8 cellular contexts compared by ENCODE assay signal in the genomic region with DNA sequence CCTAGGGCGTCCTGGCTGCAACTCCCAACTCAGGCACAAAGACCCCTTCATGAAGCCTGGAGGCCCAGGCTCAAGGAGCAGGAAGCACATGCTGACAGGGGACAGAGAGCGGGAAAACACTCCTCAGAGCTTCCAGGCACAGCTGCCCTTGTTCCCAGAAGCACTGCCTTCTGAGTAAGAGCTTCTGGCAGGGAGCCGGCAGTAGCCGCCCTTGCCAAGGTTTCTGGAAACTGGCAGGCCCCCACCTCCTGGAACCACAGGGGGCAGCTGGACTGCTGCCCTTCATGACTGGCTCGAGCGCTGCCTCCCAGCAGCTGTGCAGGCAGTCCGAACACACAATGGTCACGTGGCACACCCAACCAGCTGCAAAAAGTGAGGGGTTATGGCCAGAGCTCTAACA. TPM values are rescaled to one million over a fixed set of nuclear protein-coding genes. Genes with fewer than 3 reads are reported as not detected.
DNase-seq lines count a peak whose midpoint lies in the region; ATAC-seq and TF ChIP-seq lines count a peak whose summit lies in the region.

No MANE protein-coding gene starts in this region.

- H3K36me3 Mint-ChIP-seq in activated T-helper 17 cell treated with anti-CD3 and anti-CD28 coated beads, Interleukin-2, amount 50 U/mL, for 72 hours (ENCODE audit: low read depth): peaks cover 97% of the 10 kb centered on the region
- H3K36me3 Mint-ChIP-seq in endodermal cell (ENCODE audit: low read depth): peaks cover 78% of the 10 kb centered on the region

- no peak for TF ChIP-seq POLR2A in body of pancreas (IDR thresholded peaks at IDR 0.05)

- H3K4me1 ChIP-seq in body of pancreas (peaks cover 85% of the 10 kb centered on the region), stomach smooth muscle (ENCODE audit: control insufficient read depth, insufficient read depth, low read length) (peaks cover 51% of the 10 kb centered on the region), endodermal cell (ENCODE audit: control insufficient read depth, insufficient read depth, low read length) (no peaks in the 10 kb centered on the region)

- H3K4me3 Mint-ChIP-seq in activated T-helper 17 cell treated with anti-CD3 and anti-CD28 coated beads, Interleukin-2, amount 50 U/mL, for 72 hours: no peak overlapping the region
- no peak overlapping the region for H3K4me3 Mint-ChIP-seq in endodermal cell

- H3K9ac ChIP-seq in stomach smooth muscle (ENCODE audit: low read length in 2 of 2) (peak overlapping the region in 1 of 2 donors; percentile 74), endodermal cell (ENCODE audit: extremely low read depth, low read length, poor library complexity, severe bottlenecking) (no peak overlapping the region)

- intact Hi-C loops in body of pancreas (cut with DNase I): loop anchor here (10.0 kb wide), 1 partner anchor 109 kb away; a partner anchor contains a TSS

- no peak overlapping the region for H3K27ac Mint-ChIP-seq in activated T-helper 17 cell treated with anti-CD3 and anti-CD28 coated beads, Interleukin-2, amount 50 U/mL, for 72 hours
- no peak overlapping the region for H3K27ac Mint-ChIP-seq in endodermal cell

- H3K9me3 ChIP-seq in body of pancreas (no peaks in the 10 kb centered on the region), stomach smooth muscle (ENCODE audit: control insufficient read depth in 2 of 2, low read length in 2 of 2) (no peaks in the 10 kb centered on the region), endodermal cell (ENCODE audit: control insufficient read depth, low read length) (no peaks in the 10 kb centered on the region)

- H3K27me3 ChIP-seq in body of pancreas (no peaks in the 10 kb centered on the region), stomach smooth muscle (ENCODE audit: control insufficient read depth in 1 of 2, insufficient read depth in 2 of 2, low read length in 2 of 2) (no peaks in the 10 kb centered on the region), endodermal cell (ENCODE audit: control insufficient read depth, insufficient read depth, low read length, poor library complexity, severe bottlenecking) (no peaks in the 10 kb centered on the region)

- peak overlapping the region; percentile 77 to 91 (median 84) for H3K27ac ChIP-seq in body of pancreas
- H3K27ac ChIP-seq in stomach smooth muscle (ENCODE audit: low read length): peak overlapping the region; percentile 80
- no peak overlapping the region for H3K27ac ChIP-seq in endodermal cell (ENCODE audit: low read depth, low read length)

- peaks cover 0 to 8% of the 10 kb centered on the region in 2 donors for H3K36me3 ChIP-seq in body of pancreas (replicated peaks in 1 of 2; ENCODE audit: insufficient read depth in 1 of 2, low read depth in 2 of 2)
- peaks cover 23 to 56% of the 10 kb centered on the region in 2 donors for H3K36me3 ChIP-seq in stomach smooth muscle (ENCODE audit: control insufficient read depth in 2 of 2, insufficient read depth in 2 of 2, low read length in 2 of 2)
- H3K36me3 ChIP-seq in endodermal cell (ENCODE audit: control insufficient read depth, insufficient read depth, low read length): peaks cover 96% of the 10 kb centered on the region

- no peaks in the 10 kb centered on the region for H3K27me3 Mint-ChIP-seq in activated T-helper 17 cell treated with anti-CD3 and anti-CD28 coated beads, Interleukin-2, amount 50 U/mL, for 72 hours
- no peaks in the 10 kb centered on the region for H3K27me3 Mint-ChIP-seq in endodermal cell (ENCODE audit: insufficient read depth)

- DNase-seq in HUDEP-2 (lab: John Stamatoyannopoulos, UW; ENCODE audit: unreplicated experiment in 76 of 76) (peak in 71 of 76 experiments; percentile 30 to 91 (median 74)), body of pancreas (peak; percentile 98 to 100 (median 99)), iris pigment epithelial cell (ENCODE audit: low read depth) (peak; percentile 90), endodermal cell (no peak)

- H3K9me3 Mint-ChIP-seq in activated T-helper 17 cell treated with anti-CD3 and anti-CD28 coated beads, Interleukin-2, amount 50 U/mL, for 72 hours: no peaks in the 10 kb centered on the region
- no peaks in the 10 kb centered on the region for H3K9me3 Mint-ChIP-seq in endodermal cell

- TF ChIP-seq CTCF in body of pancreas (IDR thresholded peaks at IDR 0.05) (peak in 3 of 7 experiments; percentile 15 to 32 (median 27)), endodermal cell (conservative IDR thresholded peaks at IDR 0.05) (no peak)

- H3K4me3 ChIP-seq in body of pancreas: no peak overlapping the region
- H3K4me3 ChIP-seq in stomach smooth muscle (ENCODE audit: low read length in 2 of 2): peak overlapping the region in 1 of 2 donors; percentile 29
- H3K4me3 ChIP-seq in endodermal cell (ENCODE audit: low read length): no peak overlapping the region

- H3K4me1 Mint-ChIP-seq in activated T-helper 17 cell treated with anti-CD3 and anti-CD28 coated beads, Interleukin-2, amount 50 U/mL, for 72 hours: peaks cover 24% of the 10 kb centered on the region
- H3K4me1 Mint-ChIP-seq in endodermal cell: no peaks in the 10 kb centered on the region

- 6 to 8% methylated on average over 2 to 8 of the region's 8 CpGs for WGBS in body of pancreas, 2 donors
- WGBS in endodermal cell (ENCODE audit: insufficient coverage in 1 of 2, insufficient read length in 1 of 2), 2 experiments: 92 to 98% methylated on average over 6 to 8 of the region's 8 CpGs

- ATAC-seq in body of pancreas: peak; percentile 93
- no peak for ATAC-seq in activated T-helper 17 cell treated with anti-CD3 and anti-CD28 coated beads, Interleukin-2, amount 50 U/mL, for 72 hours (replicated peaks)
- no peak for ATAC-seq in GM21825 (IDR thresholded peaks at IDR 0.05; ENCODE audit: unreplicated experiment)
- ATAC-seq in GM19324 (IDR thresholded peaks at IDR 0.05; ENCODE audit: low FRiP score, unreplicated experiment): no peak

RNA-seq across cellular contexts. Expression of a gene that starts 33.6 kb away (rescaled TPM):
- not detected for total RNA-seq in body of pancreas
- under 1 TPM in 1 of 2 donors, not detected in 1; 0.24 TPM for total RNA-seq in activated T-helper 17 cell treated with anti-CD3 and anti-CD28 coated beads, Interleukin-2, amount 50 U/mL, for 72 hours
- 10 to 100 TPM; 14.5 to 18.7 TPM for total RNA-seq in endodermal cell
- polyA plus RNA-seq in endodermal cell (2013, experiment 1 of 2): 5.4 TPM
- 4.5 TPM for polyA plus RNA-seq in endodermal cell (2013, experiment 2 of 2)

Comparison
In these comparisons a context has a peak if more than half of its experiments do, and no peak if none do; other contexts are left out.
1. RNA of a gene that starts 33.6 kb away (total RNA-seq): 14.5 to 18.7 TPM in endodermal cell; 0.24 TPM in activated T-helper 17 cell treated with anti-CD3 and anti-CD28 coated beads, Interleukin-2, amount 50 U/mL, for 72 hours and not detected in body of pancreas; every median in the first group is over 10 times any median in the second.